29 cellular contexts compared by ENCODE assay signal in genomic region chr11:73671701-73672100, GRCh38. TPM values are rescaled to one million over a fixed set of nuclear protein-coding genes. Genes with fewer than 3 reads are reported as not detected.
DNase-seq lines count a peak whose midpoint lies in the region; ATAC-seq, FAIRE-seq and TF ChIP-seq lines count a peak whose summit lies in the region.
"Had no signal": no experiment of that assay in that cellular context is flagged by ENCODE, and none has a peak within 500 bp of the region (broad histone marks: within the 10 kb centered on the region; RNA-seq: fewer than 3 reads in every experiment).

No MANE protein-coding gene starts in this region.

- no peaks in the 10 kb centered on the region for H3K9me3 ChIP-seq in K562 (replicated peaks; ENCODE audit: control insufficient read depth, insufficient read depth, low read depth, low read length)
- no peaks in the 10 kb centered on the region for H3K9me3 ChIP-seq in right cardiac atrium (ENCODE audit: control insufficient read depth, low read length)
- H3K9me3 ChIP-seq: adrenal gland, BE2C, esophagus squamous epithelium, gastrocnemius medialis, prostate gland, suprapubic skin had no signal

- H3K9me3 Mint-ChIP-seq in stimulated activated naive CD8-positive, alpha-beta T cell treated with anti-CD3 and anti-CD28 coated beads, Interleukin-15, amount 100 ng/mL, for 72 hours = no peaks in the 10 kb centered on the region
- no peaks in the 10 kb centered on the region for H3K9me3 Mint-ChIP-seq in HFFc6
- H3K9me3 Mint-ChIP-seq: activated B cell treated with CpG ODN at 0.5 μM for 24 hours, endodermal cell, memory B cell had no signal

- 69% methylated on average over 6 of the region's 6 CpGs for WGBS in K562 (ENCODE audit: insufficient coverage, low coverage, missing lambda C conversion rate)
- 80% methylated on average over 6 of the region's 6 CpGs for WGBS in right cardiac atrium

- TF ChIP-seq EP300 in K562 (IDR thresholded peaks at IDR 0.05; ENCODE audit: low read length) = no peak

- no peak for DNase-seq in stimulated activated naive CD8-positive, alpha-beta T cell treated with anti-CD3 and anti-CD28 coated beads, Interleukin-15, amount 100 ng/mL, for 72 hours
- DNase-seq in stimulated activated naive CD8-positive, alpha-beta T cell treated with anti-CD3 and anti-CD28 coated beads, Interleukin-15, Interleukin-2, amounts not matched to agents 100 U/mL and 50 U/mL, for 24 hours = no peak
- DNase-seq in K562 (ENCODE audit: extremely low read depth in 1 of 4, low spot score in 3 of 4) (no peak), right cardiac atrium (no peak), NCI-H526 (lab: John Stamatoyannopoulos, UW) (no peak), HFFc6 (no peak), NCI-H748 (lab: John Stamatoyannopoulos, UW; ENCODE audit: unreplicated experiment) (no peak)
- no peak for DNase-seq in stimulated activated naive CD4-positive, alpha-beta T cell treated with Interleukin-2 at 50 U/mL for 16 hours (lab: John Stamatoyannopoulos, UW)
- DNase-seq: activated B cell treated with CpG ODN at 0.5 μM for 24 hours; activated gamma-delta T cell treated with Interleukin-2 at 50 U/mL for 16 hours; BE2C; cortex of kidney; DMS79; endodermal cell; esophagus squamous epithelium; gastrocnemius medialis; GM23248; NCI-H1048; NCI-H187; NCI-H748 treated with DMSO at 0.1 percent for 48 hours; stimulated activated CD4-positive, alpha-beta T cell treated with anti-CD3 and anti-CD28 coated beads, Interleukin-1b, Interleukin-23, amount 100 ng/mL, for 48 hours; T1000 had no signal

- H3K36me3 ChIP-seq in K562 (ENCODE audit: control insufficient read depth, insufficient read depth, low read length) = no peaks in the 10 kb centered on the region
- H3K36me3 ChIP-seq: adrenal gland, gastrocnemius medialis, prostate gland had no signal

- no peak for FAIRE-seq in K562 (lab: Jason Lieb, UNC)

- POLR2A ChIA-PET in K562 (lab: Yijun Ruan, JAX) = interaction anchor here (0.7 to 1.3 kb wide), 5 partner anchors 10 to 322 kb away, joined by 3 to 5 read pairs (median 3); no protein-coding TSS in a partner anchor

- H3K9me1 ChIP-seq in K562 (ENCODE audit: control insufficient read depth, insufficient read depth, low read length) = no peaks in the 10 kb centered on the region

- no peak overlapping the region for H3K27ac Mint-ChIP-seq in stimulated activated naive CD8-positive, alpha-beta T cell treated with anti-CD3 and anti-CD28 coated beads, Interleukin-15, amount 100 ng/mL, for 72 hours
- no peak overlapping the region for H3K27ac Mint-ChIP-seq in HFFc6
- H3K27ac Mint-ChIP-seq: activated B cell treated with CpG ODN at 0.5 μM for 24 hours, endodermal cell, memory B cell had no signal

- no peaks in the 10 kb centered on the region for H4K20me1 ChIP-seq in K562 (replicated peaks; ENCODE audit: control insufficient read depth, insufficient read depth, low read length)

- TF ChIP-seq POLR2A in K562 (conservative IDR thresholded peaks at IDR 0.05) = no peak

- ATAC-seq in stimulated activated naive CD8-positive, alpha-beta T cell treated with anti-CD3 and anti-CD28 coated beads, Interleukin-15, amount 100 ng/mL, for 72 hours = peak; percentile 35
- ATAC-seq in stimulated activated naive CD8-positive, alpha-beta T cell treated with anti-CD3 and anti-CD28 coated beads, Interleukin-15, Interleukin-2, amounts not matched to agents 100 U/mL and 50 U/mL, for 24 hours = no peak
- ATAC-seq in K562 (peak; percentile 43), right cardiac atrium (peak; percentile 53 to 83)
- ATAC-seq: gastrocnemius medialis had no signal

- no peak overlapping the region for H3K9ac ChIP-seq in K562 (ENCODE audit: insufficient read depth in 1 of 2, low read depth in 2 of 2, low read length in 2 of 2)
- H3K9ac ChIP-seq: GM23248 had no signal

- BruUV-seq in K562 (replicated peaks; lab: Mats Ljungman, UMichigan) = no TSS peak

- H3K4me1 Mint-ChIP-seq in stimulated activated naive CD8-positive, alpha-beta T cell treated with anti-CD3 and anti-CD28 coated beads, Interleukin-15, amount 100 ng/mL, for 72 hours = no peaks in the 10 kb centered on the region
- no peaks in the 10 kb centered on the region for H3K4me1 Mint-ChIP-seq in HFFc6 (ENCODE audit: low read depth)
- H3K4me1 Mint-ChIP-seq: activated B cell treated with CpG ODN at 0.5 μM for 24 hours, endodermal cell, memory B cell had no signal

- no peak overlapping the region for H3K4me3 ChIP-seq in K562
- H3K4me3 ChIP-seq in right cardiac atrium (ENCODE audit: low read length) = no peak overlapping the region
- H3K4me3 ChIP-seq: adrenal gland, cardiac muscle cell, esophagus squamous epithelium, gastrocnemius medialis, GM23248, prostate gland, skin epidermis, suprapubic skin had no signal

- H3K4me1 ChIP-seq in K562 (replicated peaks in 1 of 2; ENCODE audit: control insufficient read depth in 2 of 2, insufficient read depth in 2 of 2, low read length in 2 of 2) (no peaks in the 10 kb centered on the region), right cardiac atrium (ENCODE audit: control insufficient read depth, insufficient read depth, low read length) (no peaks in the 10 kb centered on the region)
- H3K4me1 ChIP-seq: adrenal gland, BE2C, esophagus squamous epithelium, gastrocnemius medialis, prostate gland, suprapubic skin had no signal

- TF ChIP-seq CTCF in K562 (IDR thresholded peaks at IDR 0.05 in 2 of 3, conservative IDR thresholded peaks at IDR 0.05 in 1 of 3; ENCODE audit: insufficient read depth in 2 of 3, low read depth in 1 of 3, low read length in 3 of 3) = no peak
- no peak for TF ChIP-seq CTCF in HFFc6 (IDR thresholded peaks at IDR 0.05)

- TF ChIP-seq RAD21 in K562 (CRISPR knock-in tag; conservative IDR thresholded peaks at IDR 0.05 in 1 of 2, IDR thresholded peaks at IDR 0.05 in 1 of 2) = no peak

- CTCF ChIA-PET in K562 (lab: Yijun Ruan, JAX; ENCODE audit: low intra/inter-chr PET ratio) = no interaction called here

- intact Hi-C loops in K562 (cut with micrococcal nuclease) = no loop called here
- intact Hi-C loops in right cardiac atrium (cut with DNase I) = no loop called here

- H3K27ac ChIP-seq in K562 (ENCODE audit: extremely low read depth, low read depth, low read length) (no peak overlapping the region), right cardiac atrium (ENCODE audit: low read length) (no peak overlapping the region)
- H3K27ac ChIP-seq: adrenal gland, cardiac muscle cell, esophagus squamous epithelium, gastrocnemius medialis, GM23248, prostate gland, RWPE1, skin epidermis, suprapubic skin had no signal

- peaks cover 4% of the 10 kb centered on the region; the same call in 1 of the 2 replicates for H3K36me3 Mint-ChIP-seq in HFFc6 (ENCODE audit: low read depth)

- H3K4me3 Mint-ChIP-seq in stimulated activated naive CD8-positive, alpha-beta T cell treated with anti-CD3 and anti-CD28 coated beads, Interleukin-15, amount 100 ng/mL, for 72 hours = no peak overlapping the region
- no peak overlapping the region for H3K4me3 Mint-ChIP-seq in HFFc6
- H3K4me3 Mint-ChIP-seq: activated B cell treated with CpG ODN at 0.5 μM for 24 hours, endodermal cell, memory B cell had no signal

- no peaks in the 10 kb centered on the region for H3K79me2 ChIP-seq in K562 (ENCODE audit: control insufficient read depth, insufficient read depth, low read length)

- H3K27me3 ChIP-seq in K562 (ENCODE audit: control insufficient read depth in 2 of 2, insufficient read depth in 2 of 2, low read length in 2 of 2) = no peaks in the 10 kb centered on the region
- H3K27me3 ChIP-seq in right cardiac atrium (ENCODE audit: control insufficient read depth, insufficient read depth) = no peaks in the 10 kb centered on the region
- H3K27me3 ChIP-seq: adrenal gland, BE2C, cardiac muscle cell, esophagus squamous epithelium, gastrocnemius medialis, suprapubic skin had no signal

- H3K27me3 Mint-ChIP-seq in stimulated activated naive CD8-positive, alpha-beta T cell treated with anti-CD3 and anti-CD28 coated beads, Interleukin-15, amount 100 ng/mL, for 72 hours = no peaks in the 10 kb centered on the region
- H3K27me3 Mint-ChIP-seq in HFFc6 (ENCODE audit: insufficient read depth) = no peaks in the 10 kb centered on the region; the same call in none of the 2 replicates
- H3K27me3 Mint-ChIP-seq: activated B cell treated with CpG ODN at 0.5 μM for 24 hours, memory B cell had no signal

- no peak overlapping the region for H3K4me2 ChIP-seq in K562 (ENCODE audit: insufficient read depth, low read length)

- no peak overlapping the region for H2AFZ ChIP-seq in K562 (ENCODE audit: low read depth, low read length)
- H2AFZ ChIP-seq: GM23248 had no signal

- in situ Hi-C loops in K562 (cut with MboI) = no loop called here

TF ChIP-seq in K562, 482 proteins besides CTCF, POLR2A, EP300 and RAD21:
- 0 out of 2 replicates have a peak, but pooled peaks have one; percentile 31 for TF ChIP-seq POLR2G (IDR thresholded peaks at IDR 0.05; ENCODE audit: low read depth, low read length)
- TF ChIP-seq TEAD4 (IDR thresholded peaks at IDR 0.05; ENCODE audit: low read length) = no peak
- no peak for TF ChIP-seq TEAD4 (CRISPR knock-in tag; IDR thresholded peaks at IDR 0.05; ENCODE audit: borderline replicate concordance)
- TF ChIP-seq ZKSCAN3 (CRISPR knock-in tag; IDR thresholded peaks at IDR 0.05) = no peak
- TF ChIP-seq RBM15 (IDR thresholded peaks at IDR 0.05; ENCODE audit: insufficient read depth, low read length) = no peak
TF ChIP-seq in K562: peak in this region for 1.

RNA-seq across cellular contexts. Expression of gene PLEKHB1, which starts 25.3 kb away (rescaled TPM):
- total RNA-seq in K562 (2011; cell fraction: chromatin; rRNA removed; ENCODE audit: low replicate concordance) = 0.60 TPM in 1 of 2 replicates, not detected in the other
- 1.2 TPM in 1 of 2 replicates, not detected in the other for total RNA-seq in K562 (2011; cell fraction: nucleolus; rRNA removed)
- not detected in 2 replicates for total RNA-seq in K562 (2011; cell fraction: nucleoplasm; rRNA removed)
- total RNA-seq in K562 (2014; rRNA removed) = 0.61 TPM in 1 of 2 replicates, not detected in the other
- total RNA-seq in K562 (2014; rRNA removed; fragmentation: Illumina TruSeq; extraction: Trizol) = 0.10 and 0.25 TPM in 2 replicates
- total RNA-seq in K562 (2015; rRNA removed; fragmentation: Illumina TruSeq; extraction: Trizol) = 0.07 TPM in 1 of 2 replicates, not detected in the other
- 0.27 and 0.62 TPM in 2 replicates for total RNA-seq in K562 (2021)
- 0.08 and 0.52 TPM in 2 replicates for polyA plus RNA-seq in K562 (2011; rRNA removed)
- polyA plus RNA-seq in K562 (2011; cell fraction: cytosol; rRNA removed) = 0.13 and 0.55 TPM in 2 replicates
- 0.44 and 0.97 TPM in 2 replicates for polyA plus RNA-seq in K562 (2011; cell fraction: nucleus; rRNA removed)
- polyA plus RNA-seq in K562 (2012) = 0.25 and 0.39 TPM in 2 replicates
- 0.10 and 0.12 TPM in 2 replicates for polyA plus RNA-seq in K562 (2014; fragmentation: Illumina TruSeq; extraction: Trizol)
- under 1 TPM; 0.13 to 0.17 TPM for polyA plus RNA-seq in K562 (2014; fragmentation: Nextera tagmentation; extraction: Ambion mirVana)
- 0.49 TPM in 1 of 2 replicates, not detected in the other for polyA plus RNA-seq in K562 (2014; rRNA removed)
- polyA minus RNA-seq in K562 (2011; rRNA and poly(A)+ RNA removed) = 0.14 TPM in 1 of 2 replicates, not detected in the other
- not detected in 2 replicates for polyA minus RNA-seq in K562 (2011; cell fraction: cytosol; rRNA and poly(A)+ RNA removed)
- not detected in 2 replicates for polyA minus RNA-seq in K562 (2011; cell fraction: nucleus; rRNA and poly(A)+ RNA removed)
- 10 to 100 TPM; 11.7 to 31.5 (median 19.9) TPM for total RNA-seq in right cardiac atrium
- polyA plus RNA-seq in right cardiac atrium = 15.6 TPM
- total RNA-seq in HFFc6 (2021; fragmentation: NEBNext Ultra II Directional; extraction: Animal tissue kit (Norgen Biotek cat#: 25700)) = 1 to 10 TPM in 2 of 6 experiments, under 1 TPM in 4; 0.23 to 1.6 (median 0.48) TPM
- total RNA-seq: GM23248 had no signal
- polyA plus RNA-seq: GM23248 had no signal

Comparison
In these comparisons a context has a peak if more than half of its experiments do, and no peak if none do; other contexts are left out.
1. RNA of gene PLEKHB1, which starts 25.3 kb away (total RNA-seq): 11.7 to 31.5 TPM in right cardiac atrium; 0.23 to 1.6 TPM in HFFc6 and 0.07 to 1.2 TPM in K562; every median in the first group is over 4 times any median in the second.